In the genomic region with DNA sequence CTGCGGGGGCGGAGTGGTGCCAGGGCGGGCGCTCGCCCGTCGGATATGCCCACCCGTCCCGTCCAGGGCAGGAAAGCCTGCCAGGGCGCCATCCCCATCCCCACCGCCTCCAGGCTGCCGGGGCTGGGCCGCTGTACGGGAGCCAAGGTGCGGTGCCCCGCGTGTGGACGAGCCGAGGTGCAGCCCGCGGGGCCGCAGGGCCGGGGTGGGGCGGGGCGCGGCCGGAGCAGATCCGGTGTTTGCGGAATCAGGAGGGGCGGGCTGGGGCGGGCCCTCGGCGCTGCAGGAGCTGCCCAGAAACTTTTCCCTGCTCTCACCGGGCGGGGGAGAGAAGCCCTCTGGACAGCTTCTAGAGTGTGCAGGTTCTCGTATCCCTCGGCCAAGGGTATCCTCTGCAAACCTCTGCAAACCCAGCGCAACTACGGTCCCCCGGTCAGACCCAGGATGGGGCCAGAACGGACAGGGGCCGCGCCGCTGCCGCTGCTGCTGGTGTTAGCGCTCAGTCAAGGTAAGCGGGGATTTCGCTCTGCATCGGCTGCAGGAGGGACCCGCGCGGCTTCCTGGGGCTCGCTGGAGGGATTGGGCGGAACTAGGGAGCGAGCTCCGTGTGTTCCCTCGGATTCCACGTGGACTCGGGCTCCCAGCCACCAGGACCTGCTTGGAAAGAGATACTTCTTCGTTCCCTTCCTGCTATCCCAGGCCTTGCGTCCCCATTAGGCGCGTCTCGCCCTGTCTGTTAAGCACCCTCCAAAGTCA, we compare ENCODE assay signal across 7 cellular contexts. TPM values are rescaled to one million over a fixed set of nuclear protein-coding genes. Genes with fewer than 3 reads are reported as not detected.
DNase-seq lines count a peak whose midpoint lies in the region; ATAC-seq and TF ChIP-seq lines count a peak whose summit lies in the region.

A gene (plus strand): TSS at position 328 of the 756 bp plus-strand sequence. CDS start 117 bp downstream, at position 445.

- peaks cover 31% of the 10 kb centered on the region for H3K36me3 ChIP-seq in RWPE2 (ENCODE audit: low read depth)
- H3K36me3 ChIP-seq in iPS DF 6.9 (ENCODE audit: control insufficient read depth, insufficient read depth, low read length), result no peaks in the 10 kb centered on the region

- intact Hi-C loops in sciatic nerve (cut with DNase I), result no loop called here

- no CpG with 5 or more reads among the region's 64 CpGs for WGBS in iPS DF 6.9 (ENCODE audit: insufficient coverage, insufficient read length)

- H3K27me3 ChIP-seq in RWPE2 (ENCODE audit: insufficient read depth, poor library complexity, severe bottlenecking), result no peaks in the 10 kb centered on the region
- H3K27me3 ChIP-seq in iPS DF 6.9 (ENCODE audit: control insufficient read depth, insufficient read depth, low read length), result no peaks in the 10 kb centered on the region

- H3K9me3 ChIP-seq in RWPE2 (ENCODE audit: severe bottlenecking) (no peaks in the 10 kb centered on the region), iPS DF 6.9 (ENCODE audit: control insufficient read depth, insufficient read depth, low read length) (no peaks in the 10 kb centered on the region)

- no peak for TF ChIP-seq CTCF in RWPE2 (IDR thresholded peaks at IDR 0.05; ENCODE audit: poor library complexity, severe bottlenecking)
- no peak for TF ChIP-seq CTCF in astrocyte of the spinal cord (IDR thresholded peaks at IDR 0.05; ENCODE audit: low read depth, low read length)

- in situ Hi-C loops in astrocyte of the spinal cord (cut with HindIII; ENCODE audit: low sequenced_read_pairs), result no loop called here

- H3K4me1 ChIP-seq in RWPE2 (ENCODE audit: insufficient read depth, poor library complexity, severe bottlenecking) (peaks cover 60% of the 10 kb centered on the region), iPS DF 6.9 (ENCODE audit: control insufficient read depth, insufficient read depth, low read length) (no peaks in the 10 kb centered on the region)

- H3K27ac ChIP-seq in RWPE2 (ENCODE audit: poor library complexity, severe bottlenecking), result peak within 1 kb of the TSS; percentile 94
- no peak within 1 kb of the TSS for H3K27ac ChIP-seq in iPS DF 6.9 (ENCODE audit: low read length)

- H3K4me3 ChIP-seq in RWPE2 (ENCODE audit: severe bottlenecking) (peak within 1 kb of the TSS; percentile 65), astrocyte of the spinal cord (ENCODE audit: low read depth, low read length) (peak within 1 kb of the TSS; percentile 73), iPS DF 6.9 (ENCODE audit: low read length) (peak within 1 kb of the TSS; percentile 62)

- ATAC-seq in GM18511 (IDR thresholded peaks at IDR 0.05; ENCODE audit: unreplicated experiment) (peak; percentile 73), HG03025 (IDR thresholded peaks at IDR 0.05; ENCODE audit: low FRiP score, unreplicated experiment) (peak; percentile 43), RWPE2 (ENCODE audit: low read depth) (peak; percentile 66), sciatic nerve (peak; percentile 72)

- DNase-seq in RWPE2 (ENCODE audit: low spot score) (peak; percentile 86), astrocyte of the spinal cord (ENCODE audit: low read depth, low spot score) (peak; percentile 61), iPS DF 6.9 (ENCODE audit: low read depth, low spot score) (no peak), sciatic nerve (ENCODE audit: low spot score) (peak; percentile 66), epidermal melanocyte (ENCODE audit: insufficient read length, low spot score) (no peak)

RNA-seq across cellular contexts. Expression of the gene that starts here (rescaled TPM):
- total RNA-seq in sciatic nerve, result 11.0 TPM

Comparison
In these comparisons a context has a peak if more than half of its experiments do, and no peak if none do; other contexts are left out.
1. DNase-seq: peak in RWPE2 (single experiment), astrocyte of the spinal cord (single experiment) and sciatic nerve (single experiment); none in iPS DF 6.9 (single experiment) and epidermal melanocyte (single experiment).
2. Peak in every context shown above with its lines, with median percentiles within 50 percentile points of each other: ATAC-seq and H3K4me3 ChIP-seq.